ENCODE assay signal across 8 cellular contexts in genomic region chr9:137454506-137455360, GRCh38. TPM values are rescaled to one million over a fixed set of nuclear protein-coding genes. Genes with fewer than 3 reads are reported as not detected.
DNase-seq lines count a peak whose midpoint lies in the region; ATAC-seq lines count a peak whose summit lies in the region.

No MANE protein-coding gene starts in this region.

- no peaks in the 10 kb centered on the region for H3K27me3 ChIP-seq in iPS-18a (ENCODE audit: control insufficient read depth, insufficient read depth, low read length)

- peak overlapping the region; percentile 54 for H3K4me3 ChIP-seq in iPS-18a (ENCODE audit: low read length)
- H3K4me3 ChIP-seq in skeletal muscle cell (ENCODE audit: low read depth, low read length): peak overlapping the region; percentile 21

- H3K9ac ChIP-seq in iPS-18a (ENCODE audit: low read length): peak overlapping the region; percentile 7

- H3K36me3 Mint-ChIP-seq in activated naive CD4-positive, alpha-beta T cell treated with anti-CD3 and anti-CD28 coated beads, Interleukin-2, amount 50 U/mL, for 72 hours: no peaks in the 10 kb centered on the region

- no peak overlapping the region for H3K27ac ChIP-seq in iPS-18a (ENCODE audit: low read length)

- no peak overlapping the region for H3K27ac Mint-ChIP-seq in activated naive CD4-positive, alpha-beta T cell treated with anti-CD3 and anti-CD28 coated beads, Interleukin-2, amount 50 U/mL, for 72 hours

- no peak for ATAC-seq in activated naive CD4-positive, alpha-beta T cell treated with anti-CD3 and anti-CD28 coated beads, Interleukin-2, amount 50 U/mL, for 72 hours
- ATAC-seq in HG03442 (IDR thresholded peaks at IDR 0.05; ENCODE audit: unreplicated experiment) (no peak), GM18517 (IDR thresholded peaks at IDR 0.05; ENCODE audit: unreplicated experiment) (no peak)

- no peaks in the 10 kb centered on the region for H3K9me3 Mint-ChIP-seq in activated naive CD4-positive, alpha-beta T cell treated with anti-CD3 and anti-CD28 coated beads, Interleukin-2, amount 50 U/mL, for 72 hours

- H3K9me3 ChIP-seq in iPS-18a (ENCODE audit: control insufficient read depth, low read depth, low read length): no peaks in the 10 kb centered on the region

- H3K36me3 ChIP-seq in iPS-18a (ENCODE audit: control insufficient read depth, low read depth, low read length): peaks cover 4% of the 10 kb centered on the region

- DNase-seq in HT-29 (ENCODE audit: low spot score) (peak; percentile 61), skeletal muscle cell (ENCODE audit: low read depth) (no peak), GOT3 (lab: John Stamatoyannopoulos, UW) (no peak), NCI-H1436 treated with DMSO at 0.1 percent for 48 hours (lab: John Stamatoyannopoulos, UW) (no peak)
- DNase-seq in activated naive CD4-positive, alpha-beta T cell treated with anti-CD3 and anti-CD28 coated beads, Interleukin-2, amount 50 U/mL, for 72 hours (ENCODE audit: low spot score in 2 of 2): peak; percentile 7 to 59

- peaks cover 6% of the 10 kb centered on the region for H3K4me1 ChIP-seq in iPS-18a (ENCODE audit: control insufficient read depth, low read depth, low read length)

RNA-seq across cellular contexts. Expression of gene NSMF, which starts 4.4 kb away (rescaled TPM):
- 74.4 and 77.7 TPM in 2 replicates for total RNA-seq in HT-29 (2014; rRNA removed; shearing (Covaris generic))
- total RNA-seq in activated naive CD4-positive, alpha-beta T cell treated with anti-CD3 and anti-CD28 coated beads, Interleukin-2, amount 50 U/mL, for 72 hours: 10 to 100 TPM; 12.0 to 61.3 TPM

RNA-seq across cellular contexts. Expression of gene ENTPD8, which starts 13.6 kb away (rescaled TPM):
- total RNA-seq in HT-29 (2014; rRNA removed; shearing (Covaris generic)): 0.76 and 1.3 TPM in 2 replicates
- not detected for total RNA-seq in activated naive CD4-positive, alpha-beta T cell treated with anti-CD3 and anti-CD28 coated beads, Interleukin-2, amount 50 U/mL, for 72 hours

RNA-seq across cellular contexts. Expression of gene NOXA1, which starts 31.5 kb away (rescaled TPM):
- 1.5 and 3.7 TPM in 2 replicates for total RNA-seq in HT-29 (2014; rRNA removed; shearing (Covaris generic))
- total RNA-seq in activated naive CD4-positive, alpha-beta T cell treated with anti-CD3 and anti-CD28 coated beads, Interleukin-2, amount 50 U/mL, for 72 hours: 1 to 10 TPM in 1 of 2 donors, not detected in 1; 1.5 TPM

RNA-seq across cellular contexts. Expression of gene EXD3, which starts 31.8 kb away (rescaled TPM):
- 7.6 and 14.1 TPM in 2 replicates for total RNA-seq in HT-29 (2014; rRNA removed; shearing (Covaris generic))
- total RNA-seq in activated naive CD4-positive, alpha-beta T cell treated with anti-CD3 and anti-CD28 coated beads, Interleukin-2, amount 50 U/mL, for 72 hours: 10 to 100 TPM in 1 of 2 donors, 1 to 10 TPM in 1; 7.9 to 14.8 TPM

Comparison
In these comparisons a context has a peak if more than half of its experiments do, and no peak if none do; other contexts are left out.
1. DNase-seq: peak in HT-29 (single experiment) and activated naive CD4-positive, alpha-beta T cell treated with anti-CD3 and anti-CD28 coated beads, Interleukin-2, amount 50 U/mL, for 72 hours (2 of 2); none in skeletal muscle cell (single experiment), GOT3 (single experiment) and NCI-H1436 treated with DMSO at 0.1 percent for 48 hours (single experiment).